29 cellular contexts compared by ENCODE assay signal in the genomic region with DNA sequence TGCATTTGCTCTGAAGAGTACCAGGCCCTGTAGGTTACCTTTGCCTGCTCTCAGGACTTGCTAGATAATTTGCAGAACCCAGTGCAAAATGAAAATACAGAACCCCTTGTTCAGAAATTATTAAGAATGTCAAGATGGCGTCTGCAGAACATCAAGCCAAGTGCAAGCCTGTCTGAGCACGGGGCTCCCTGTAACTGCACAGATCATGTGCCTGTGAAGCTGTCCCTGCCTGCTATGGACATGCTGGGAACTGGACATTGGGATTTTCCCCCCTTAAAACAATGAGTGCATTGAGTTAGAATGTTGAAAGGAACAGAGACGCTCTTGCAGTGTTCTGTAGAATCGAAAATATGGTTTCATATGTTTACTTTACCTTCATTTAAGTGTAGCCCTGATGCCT. TPM values are rescaled to one million over a fixed set of nuclear protein-coding genes. Genes with fewer than 3 reads are reported as not detected.
A peak's percentile ranks its signal among the peaks of the same experiment; 100 is the strongest.
DNase-seq lines count a peak whose midpoint lies in the region; ATAC-seq and TF ChIP-seq lines count a peak whose summit lies in the region.
"Had no signal": no experiment of that assay in that cellular context is flagged by ENCODE, and none has a peak within 500 bp of the region (broad histone marks: within the 10 kb centered on the region; RNA-seq: fewer than 3 reads in every experiment).

No MANE protein-coding gene starts in this region.

- H3K4me1 ChIP-seq in A673 (ENCODE audit: insufficient read depth, low read length, poor library complexity, severe bottlenecking) = peaks cover 19% of the 10 kb centered on the region
- H3K4me1 ChIP-seq in PC-3 (ENCODE audit: insufficient read depth, low read length) = peaks cover 32% of the 10 kb centered on the region
- peaks cover 19% of the 10 kb centered on the region for H3K4me1 ChIP-seq in mesenchymal stem cell (ENCODE audit: control insufficient read depth, insufficient read depth, low read depth, low read length)

- no peak overlapping the region for H3K4ac ChIP-seq in mesenchymal stem cell (ENCODE audit: low read depth in 1 of 2, low read length in 2 of 2)

- no peaks in the 10 kb centered on the region for H3K27me3 Mint-ChIP-seq in chondrocyte (ENCODE audit: low read depth)

- H3K27ac ChIP-seq in A673 (ENCODE audit: low read depth, low read length, poor library complexity, severe bottlenecking) = peak overlapping the region; percentile 38
- H3K27ac ChIP-seq in PC-3 (ENCODE audit: low read length) = peak overlapping the region; percentile 83
- H3K27ac ChIP-seq in mesenchymal stem cell (ENCODE audit: low read length, poor library complexity, severe bottlenecking) = no peak overlapping the region
- H3K27ac ChIP-seq: SJSA1 had no signal

- peaks cover 38% of the 10 kb centered on the region for H3K4me1 Mint-ChIP-seq in chondrocyte (ENCODE audit: low read depth)

- peaks cover 4% of the 10 kb centered on the region for H3K9me3 ChIP-seq in A673 (ENCODE audit: low read depth, low read length, poor library complexity, severe bottlenecking)
- no peaks in the 10 kb centered on the region for H3K9me3 ChIP-seq in PC-3 (ENCODE audit: low read length)
- H3K9me3 ChIP-seq in mesenchymal stem cell (ENCODE audit: control insufficient read depth, low read length) = peaks cover 3% of the 10 kb centered on the region
- H3K9me3 ChIP-seq: SJSA1 had no signal

- H3K9me3 Mint-ChIP-seq in chondrocyte (ENCODE audit: low read depth) = peaks cover 3% of the 10 kb centered on the region
- H3K9me3 Mint-ChIP-seq: CD8-positive, alpha-beta T cell had no signal

- no peak overlapping the region for H2BK120ac ChIP-seq in mesenchymal stem cell (ENCODE audit: low read depth, low read length)

- CTCF ChIA-PET in A673 (lab: Charles Lee) = interaction anchor here (0.6 kb wide), 1 partner anchor 48 kb away, joined by 3 read pairs; no protein-coding TSS in a partner anchor
- CTCF ChIA-PET in PC-3 (lab: Charles Lee) = no interaction called here

- BruUV-seq in A673 (replicated peaks; lab: Mats Ljungman, UMichigan) = no TSS peak
- no TSS peak for BruUV-seq in PC-3 (replicated peaks; lab: Mats Ljungman, UMichigan)

- intact Hi-C loops in A673 (cut with micrococcal nuclease; ENCODE audit: unreplicated experiment) = no loop called here
- intact Hi-C loops in PC-3 (cut with micrococcal nuclease) = no loop called here

- TF ChIP-seq CTCF in A673 (conservative IDR thresholded peaks at IDR 0.05; ENCODE audit: low read depth, low read length) (no peak), PC-3 (conservative IDR thresholded peaks at IDR 0.05; ENCODE audit: low read depth, low read length) (no peak), chondrocyte (IDR thresholded peaks at IDR 0.05) (no peak)

- H3K23ac ChIP-seq in mesenchymal stem cell (ENCODE audit: low read length in 2 of 2) = no peak overlapping the region

- H3F3A ChIP-seq in PC-3 (ENCODE audit: low read length, unreplicated experiment) = peaks cover 4% of the 10 kb centered on the region

- no peaks in the 10 kb centered on the region for H3K9me2 ChIP-seq in PC-3 (replicated peaks; ENCODE audit: low read length)

- H3K14ac ChIP-seq in mesenchymal stem cell (ENCODE audit: low read length in 2 of 2) = no peak overlapping the region

- H4K91ac ChIP-seq in mesenchymal stem cell (ENCODE audit: low read length) = no peak overlapping the region

- H2AK5ac ChIP-seq in mesenchymal stem cell (ENCODE audit: low read length, severe bottlenecking) = no peak overlapping the region

- no peak overlapping the region for H2BK12ac ChIP-seq in mesenchymal stem cell (ENCODE audit: low read length in 2 of 2)

- no peak overlapping the region for H3K4me3 ChIP-seq in A673 (ENCODE audit: low read depth, low read length, poor library complexity, severe bottlenecking)
- no peak overlapping the region for H3K4me3 ChIP-seq in PC-3 (ENCODE audit: low read length)
- H3K4me3 ChIP-seq in mesenchymal stem cell (ENCODE audit: insufficient read depth in 1 of 2, low read depth in 1 of 2, low read length in 2 of 2) = no peak overlapping the region
- H3K4me3 ChIP-seq: SJSA1 had no signal

- H2BK5ac ChIP-seq in mesenchymal stem cell (ENCODE audit: low read depth, low read length, poor library complexity, severe bottlenecking) = no peak overlapping the region

- no peak overlapping the region for H3K4me3 Mint-ChIP-seq in chondrocyte (ENCODE audit: unreplicated experiment)
- H3K4me3 Mint-ChIP-seq: CD8-positive, alpha-beta T cell had no signal

- H3K9ac ChIP-seq in PC-3 (ENCODE audit: low read length) = no peak overlapping the region
- no peak overlapping the region for H3K9ac ChIP-seq in mesenchymal stem cell (ENCODE audit: low read length)

- no peaks in the 10 kb centered on the region for H3K27me3 ChIP-seq in A673 (replicated peaks; ENCODE audit: insufficient read depth, low read depth, low read length, poor library complexity)
- H3K27me3 ChIP-seq in PC-3 (ENCODE audit: low read length) = no peaks in the 10 kb centered on the region
- no peaks in the 10 kb centered on the region for H3K27me3 ChIP-seq in mesenchymal stem cell (ENCODE audit: control insufficient read depth in 1 of 2, insufficient read depth in 1 of 2, low read length in 2 of 2)
- H3K27me3 ChIP-seq: SJSA1 had no signal

- 79% methylated on average over 4 of the region's 4 CpGs for WGBS in mesenchymal stem cell

- H3K18ac ChIP-seq in mesenchymal stem cell (ENCODE audit: low read depth in 1 of 2, low read length in 2 of 2) = no peak overlapping the region

- H3K36me3 ChIP-seq in A673 (ENCODE audit: insufficient read depth, low read length, poor library complexity, severe bottlenecking) = no peaks in the 10 kb centered on the region
- no peaks in the 10 kb centered on the region for H3K36me3 ChIP-seq in PC-3 (ENCODE audit: low read depth, low read length)
- no peaks in the 10 kb centered on the region for H3K36me3 ChIP-seq in mesenchymal stem cell (ENCODE audit: control insufficient read depth in 1 of 2, insufficient read depth in 2 of 2, low read depth in 1 of 2, low read length in 2 of 2)
- H3K36me3 ChIP-seq: SJSA1 had no signal

- POLR2A ChIA-PET in A673 (lab: Charles Lee; ENCODE audit: low non-redundant PET) (no interaction called here), PC-3 (lab: Charles Lee; ENCODE audit: unreplicated experiment) (no interaction called here)

- H2AFZ ChIP-seq in PC-3 (ENCODE audit: low read length) (no peak overlapping the region), mesenchymal stem cell (ENCODE audit: low read depth, low read length) (no peak overlapping the region)

- H3K4me2 ChIP-seq in PC-3 (ENCODE audit: low read length) = no peak overlapping the region
- H3K4me2 ChIP-seq in mesenchymal stem cell (ENCODE audit: low read length, poor library complexity, severe bottlenecking) = no peak overlapping the region

- no peaks in the 10 kb centered on the region for H3K79me1 ChIP-seq in mesenchymal stem cell (replicated peaks; ENCODE audit: low read length, poor library complexity, severe bottlenecking)

- H2BK15ac ChIP-seq in mesenchymal stem cell (ENCODE audit: low read depth, poor library complexity, severe bottlenecking) = no peak overlapping the region

- no peaks in the 10 kb centered on the region for H3K36me3 Mint-ChIP-seq in chondrocyte (ENCODE audit: low read depth)
- H3K36me3 Mint-ChIP-seq: CD8-positive, alpha-beta T cell had no signal

- peaks cover 19% of the 10 kb centered on the region for H3K79me2 ChIP-seq in PC-3 (ENCODE audit: low read length)

- peak overlapping the region; percentile 42 for H3K27ac Mint-ChIP-seq in chondrocyte (ENCODE audit: unreplicated experiment)
- H3K27ac Mint-ChIP-seq: CD8-positive, alpha-beta T cell had no signal

- ATAC-seq in PC-3 = no peak
- no peak for ATAC-seq in GM18858 (IDR thresholded peaks at IDR 0.05; ENCODE audit: unreplicated experiment)
- ATAC-seq in HG03521 (IDR thresholded peaks at IDR 0.05; ENCODE audit: unreplicated experiment) = no peak
- ATAC-seq in GM18520 (IDR thresholded peaks at IDR 0.05; ENCODE audit: unreplicated experiment) = no peak
- ATAC-seq: CD8-positive, alpha-beta T cell; Panc1 had no signal

- no peaks in the 10 kb centered on the region for H4K20me1 ChIP-seq in PC-3 (ENCODE audit: low read length)

- H4K8ac ChIP-seq in mesenchymal stem cell (ENCODE audit: low read length) = no peak overlapping the region

- DNase-seq in A673 (ENCODE audit: low spot score) (no peak), PC-3 (no peak), chondrocyte (ENCODE audit: low spot score) (no peak), mesenchymal stem cell (peak; percentile 6)
- no peak for DNase-seq in stimulated activated CD4-positive, alpha-beta T cell treated with anti-CD3 and anti-CD28 coated beads, Interleukin-12 subunit alpha, Interleukin-12 subunit beta, amount 100 ng/mL, for 4 hours
- DNase-seq: AML-193; C1 segment of cervical spinal cord; Calu3; CD8-positive, alpha-beta T cell; DMS153; GOT3; HCEC 1CT; KG1; MV-4-11; NCI-H1105 treated with DMSO at 0.1 percent for 48 hours; NCI-H2081; NCI-H2171; NCI-H345; NCI-H524; NCI-H774; NK-92 treated with Interleukin-12 subunit alpha and Interleukin-12 subunit beta, amount 100 ng/mL, for 24 hours had no signal

RNA-seq across cellular contexts. Expression of gene CLDN14, which starts 2.9 kb away (rescaled TPM):
- not detected in 2 replicates for total RNA-seq in A673 (2021)
- total RNA-seq in PC-3 (2014; rRNA removed) = 8.9 and 10.9 TPM in 2 replicates
- total RNA-seq in chondrocyte = not detected in 3 replicates
- polyA plus RNA-seq in mesenchymal stem cell (2013, experiment 1 of 2) = not detected
- not detected for polyA plus RNA-seq in mesenchymal stem cell (2013, experiment 2 of 2)
- total RNA-seq: Calu3; CD8-positive, alpha-beta T cell; G401; HT1080; SJSA1 had no signal
- polyA plus RNA-seq: AG04450 had no signal
